1 cellular context compared by ENCODE assay signal in the genomic region with DNA sequence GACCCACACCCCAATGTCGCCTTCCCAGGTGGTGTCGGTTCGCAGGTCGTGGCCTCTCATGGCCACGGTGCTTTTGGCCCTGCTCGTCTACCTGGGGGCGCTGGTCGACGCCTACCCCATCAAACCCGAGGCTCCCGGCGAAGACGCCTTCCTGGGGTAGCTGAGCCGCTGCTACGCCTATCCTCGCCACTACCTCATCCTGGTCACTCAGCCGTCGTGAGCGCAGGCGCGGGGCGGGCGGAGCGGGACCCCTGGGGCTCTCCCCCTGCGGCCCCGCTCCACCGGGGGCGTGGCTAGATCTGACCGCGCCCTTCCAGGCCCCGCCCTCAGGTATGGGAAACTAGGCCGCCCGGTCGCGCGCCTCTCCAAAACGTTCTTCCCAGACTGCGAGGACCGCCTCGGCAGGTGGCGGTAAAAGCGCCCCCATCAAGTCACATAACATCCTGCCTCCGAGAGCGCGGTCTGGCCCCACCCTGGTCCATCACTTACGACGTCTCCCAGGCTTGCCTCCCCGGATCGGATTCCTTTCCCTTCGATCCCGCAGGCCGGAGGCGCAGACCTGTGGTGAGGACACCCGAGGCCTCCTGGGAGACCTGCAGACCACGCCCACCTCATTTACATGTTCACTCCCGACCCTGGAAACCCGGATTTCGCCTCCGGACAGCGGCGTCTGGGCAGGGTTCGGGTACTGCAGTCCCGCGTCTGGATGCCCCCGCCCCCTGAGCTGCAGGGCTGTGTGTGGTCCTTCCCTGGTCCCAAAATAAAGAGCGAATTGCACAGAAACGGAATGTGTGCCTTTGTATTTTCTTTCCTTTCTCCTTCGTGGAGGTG.
TF ChIP-seq lines count a peak whose summit lies in the region.

No MANE protein-coding gene starts in this region.

TF ChIP-seq in HEK293, 187 proteins besides CTCF, POLR2A, EP300 and RAD21 (continued from another document):
- 0 out of 2 replicates have a peak, but pooled peaks have one; percentile 49 for TF ChIP-seq KLF17 (tag by site-specific recombination; IDR thresholded peaks at IDR 0.05)
- TF ChIP-seq, protein P1, sequence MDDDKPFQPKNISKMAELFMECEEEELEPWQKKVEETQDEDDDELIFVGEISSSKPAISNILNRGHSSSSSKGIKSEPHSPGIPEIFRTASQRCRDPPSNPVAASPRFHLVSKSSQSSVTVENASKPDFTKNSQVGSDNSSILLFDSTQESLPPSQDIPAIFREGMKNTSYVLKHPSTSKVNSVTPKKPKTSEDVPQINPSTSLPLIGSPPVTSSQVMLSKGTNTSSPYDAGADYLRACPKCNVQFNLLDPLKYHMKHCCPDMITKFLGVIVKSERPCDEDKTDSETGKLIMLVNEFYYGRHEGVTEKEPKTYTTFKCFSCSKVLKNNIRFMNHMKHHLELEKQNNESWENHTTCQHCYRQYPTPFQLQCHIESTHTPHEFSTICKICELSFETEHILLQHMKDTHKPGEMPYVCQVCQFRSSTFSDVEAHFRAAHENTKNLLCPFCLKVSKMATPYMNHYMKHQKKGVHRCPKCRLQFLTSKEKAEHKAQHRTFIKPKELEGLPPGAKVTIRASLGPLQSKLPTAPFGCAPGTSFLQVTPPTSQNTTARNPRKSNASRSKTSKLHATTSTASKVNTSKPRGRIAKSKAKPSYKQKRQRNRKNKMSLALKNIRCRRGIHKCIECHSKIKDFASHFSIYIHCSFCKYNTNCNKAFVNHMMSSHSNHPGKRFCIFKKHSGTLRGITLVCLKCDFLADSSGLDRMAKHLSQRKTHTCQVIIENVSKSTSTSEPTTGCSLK (tag by site-specific recombination; IDR thresholded peaks at IDR 0.05) = no peak
- no peak for TF ChIP-seq ZNF416 (tag by site-specific recombination; IDR thresholded peaks at IDR 0.05)
- peak; percentile 91 for TF ChIP-seq GLIS2 (tag by site-specific recombination; IDR thresholded peaks at IDR 0.05)
- TF ChIP-seq ZNF585B (tag by site-specific recombination; IDR thresholded peaks at IDR 0.05) = no peak
- TF ChIP-seq, protein P2, sequence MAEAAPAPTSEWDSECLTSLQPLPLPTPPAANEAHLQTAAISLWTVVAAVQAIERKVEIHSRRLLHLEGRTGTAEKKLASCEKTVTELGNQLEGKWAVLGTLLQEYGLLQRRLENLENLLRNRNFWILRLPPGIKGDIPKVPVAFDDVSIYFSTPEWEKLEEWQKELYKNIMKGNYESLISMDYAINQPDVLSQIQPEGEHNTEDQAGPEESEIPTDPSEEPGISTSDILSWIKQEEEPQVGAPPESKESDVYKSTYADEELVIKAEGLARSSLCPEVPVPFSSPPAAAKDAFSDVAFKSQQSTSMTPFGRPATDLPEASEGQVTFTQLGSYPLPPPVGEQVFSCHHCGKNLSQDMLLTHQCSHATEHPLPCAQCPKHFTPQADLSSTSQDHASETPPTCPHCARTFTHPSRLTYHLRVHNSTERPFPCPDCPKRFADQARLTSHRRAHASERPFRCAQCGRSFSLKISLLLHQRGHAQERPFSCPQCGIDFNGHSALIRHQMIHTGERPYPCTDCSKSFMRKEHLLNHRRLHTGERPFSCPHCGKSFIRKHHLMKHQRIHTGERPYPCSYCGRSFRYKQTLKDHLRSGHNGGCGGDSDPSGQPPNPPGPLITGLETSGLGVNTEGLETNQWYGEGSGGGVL (tag by site-specific recombination; IDR thresholded peaks at IDR 0.05) = no peak
- no peak for TF ChIP-seq ZNF157 (tag by site-specific recombination; IDR thresholded peaks at IDR 0.05)
- no peak for TF ChIP-seq ZFP41 (tag by site-specific recombination; IDR thresholded peaks at IDR 0.05; ENCODE audit: borderline replicate concordance)
- no peak for TF ChIP-seq ZNF704 (tag by site-specific recombination; IDR thresholded peaks at IDR 0.05)
